Comparison of ENCODE assay signal across 1 cellular context in the genomic region with DNA sequence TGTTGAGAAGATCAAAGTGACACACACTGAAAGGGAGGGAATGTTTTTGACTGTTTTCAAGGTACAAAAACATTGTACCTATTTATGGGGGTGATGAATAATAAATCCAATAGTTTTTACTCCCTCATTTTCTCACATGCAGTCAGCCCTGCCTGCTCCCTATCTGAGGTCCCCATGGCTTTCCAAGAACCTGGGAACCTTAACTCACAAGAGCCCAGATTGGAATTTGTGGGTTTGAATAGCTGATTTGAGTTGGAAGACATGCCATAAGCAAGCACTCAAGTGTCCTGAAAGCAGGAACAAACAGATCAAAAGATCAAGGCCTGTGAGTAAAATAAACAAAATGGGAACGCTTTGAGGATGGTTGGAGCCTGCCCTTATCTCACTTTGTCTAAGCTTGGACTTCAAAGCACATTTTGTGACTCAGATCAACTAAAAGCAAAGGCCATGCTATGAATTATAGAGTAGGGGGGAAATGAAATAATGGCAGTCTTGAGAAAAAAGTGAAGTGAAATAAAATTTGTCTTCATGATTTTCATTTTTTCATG.
TF ChIP-seq lines count a peak whose summit lies in the region.

No MANE protein-coding gene starts in this region.

TF ChIP-seq in HepG2, 621 proteins besides CTCF, POLR2A, EP300 and RAD21 (continued from another document and continues in another):
- TF ChIP-seq, protein P1, sequence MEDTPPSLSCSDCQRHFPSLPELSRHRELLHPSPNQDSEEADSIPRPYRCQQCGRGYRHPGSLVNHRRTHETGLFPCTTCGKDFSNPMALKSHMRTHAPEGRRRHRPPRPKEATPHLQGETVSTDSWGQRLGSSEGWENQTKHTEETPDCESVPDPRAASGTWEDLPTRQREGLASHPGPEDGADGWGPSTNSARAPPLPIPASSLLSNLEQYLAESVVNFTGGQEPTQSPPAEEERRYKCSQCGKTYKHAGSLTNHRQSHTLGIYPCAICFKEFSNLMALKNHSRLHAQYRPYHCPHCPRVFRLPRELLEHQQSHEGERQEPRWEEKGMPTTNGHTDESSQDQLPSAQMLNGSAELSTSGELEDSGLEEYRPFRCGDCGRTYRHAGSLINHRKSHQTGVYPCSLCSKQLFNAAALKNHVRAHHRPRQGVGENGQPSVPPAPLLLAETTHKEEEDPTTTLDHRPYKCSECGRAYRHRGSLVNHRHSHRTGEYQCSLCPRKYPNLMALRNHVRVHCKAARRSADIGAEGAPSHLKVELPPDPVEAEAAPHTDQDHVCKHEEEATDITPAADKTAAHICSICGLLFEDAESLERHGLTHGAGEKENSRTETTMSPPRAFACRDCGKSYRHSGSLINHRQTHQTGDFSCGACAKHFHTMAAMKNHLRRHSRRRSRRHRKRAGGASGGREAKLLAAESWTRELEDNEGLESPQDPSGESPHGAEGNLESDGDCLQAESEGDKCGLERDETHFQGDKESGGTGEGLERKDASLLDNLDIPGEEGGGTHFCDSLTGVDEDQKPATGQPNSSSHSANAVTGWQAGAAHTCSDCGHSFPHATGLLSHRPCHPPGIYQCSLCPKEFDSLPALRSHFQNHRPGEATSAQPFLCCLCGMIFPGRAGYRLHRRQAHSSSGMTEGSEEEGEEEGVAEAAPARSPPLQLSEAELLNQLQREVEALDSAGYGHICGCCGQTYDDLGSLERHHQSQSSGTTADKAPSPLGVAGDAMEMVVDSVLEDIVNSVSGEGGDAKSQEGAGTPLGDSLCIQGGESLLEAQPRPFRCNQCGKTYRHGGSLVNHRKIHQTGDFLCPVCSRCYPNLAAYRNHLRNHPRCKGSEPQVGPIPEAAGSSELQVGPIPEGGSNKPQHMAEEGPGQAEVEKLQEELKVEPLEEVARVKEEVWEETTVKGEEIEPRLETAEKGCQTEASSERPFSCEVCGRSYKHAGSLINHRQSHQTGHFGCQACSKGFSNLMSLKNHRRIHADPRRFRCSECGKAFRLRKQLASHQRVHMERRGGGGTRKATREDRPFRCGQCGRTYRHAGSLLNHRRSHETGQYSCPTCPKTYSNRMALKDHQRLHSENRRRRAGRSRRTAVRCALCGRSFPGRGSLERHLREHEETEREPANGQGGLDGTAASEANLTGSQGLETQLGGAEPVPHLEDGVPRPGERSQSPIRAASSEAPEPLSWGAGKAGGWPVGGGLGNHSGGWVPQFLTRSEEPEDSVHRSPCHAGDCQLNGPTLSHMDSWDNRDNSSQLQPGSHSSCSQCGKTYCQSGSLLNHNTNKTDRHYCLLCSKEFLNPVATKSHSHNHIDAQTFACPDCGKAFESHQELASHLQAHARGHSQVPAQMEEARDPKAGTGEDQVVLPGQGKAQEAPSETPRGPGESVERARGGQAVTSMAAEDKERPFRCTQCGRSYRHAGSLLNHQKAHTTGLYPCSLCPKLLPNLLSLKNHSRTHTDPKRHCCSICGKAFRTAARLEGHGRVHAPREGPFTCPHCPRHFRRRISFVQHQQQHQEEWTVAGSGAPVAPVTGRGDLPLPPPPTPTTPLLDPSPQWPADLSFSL (CRISPR knock-in tag; IDR thresholded peaks at IDR 0.05): no peak
- TF ChIP-seq ZNF432 (CRISPR knock-in tag; IDR thresholded peaks at IDR 0.05; ENCODE audit: borderline replicate concordance) (no peak), MTERF4 (CRISPR knock-in tag; IDR thresholded peaks at IDR 0.05) (no peak), KDM5A (IDR thresholded peaks at IDR 0.05; ENCODE audit: borderline replicate concordance, low read length) (no peak), ATF7-NPFF (CRISPR knock-in tag; IDR thresholded peaks at IDR 0.05; ENCODE audit: low read depth) (no peak), ZFP90 (CRISPR knock-in tag; IDR thresholded peaks at IDR 0.05; ENCODE audit: borderline replicate concordance) (no peak), HDAC6 (IDR thresholded peaks at IDR 0.05; ENCODE audit: low read depth, low read length) (no peak), CHCHD3 (CRISPR knock-in tag; IDR thresholded peaks at IDR 0.05) (no peak), ZSCAN20 (CRISPR knock-in tag; IDR thresholded peaks at IDR 0.05; ENCODE audit: borderline replicate concordance) (no peak; the same call in 1 of the 2 replicates), REL (CRISPR knock-in tag; conservative IDR thresholded peaks at IDR 0.05) (no peak), DMAP1 (CRISPR knock-in tag; IDR thresholded peaks at IDR 0.05) (peak; percentile 41; the same call in 1 of the 2 replicates), ZNF605 (CRISPR knock-in tag; IDR thresholded peaks at IDR 0.05) (no peak), FOXK1 (CRISPR knock-in tag; IDR thresholded peaks at IDR 0.05; ENCODE audit: borderline replicate concordance, low read depth) (peak; percentile 58; the same call in 1 of the 2 replicates), REPIN1 (CRISPR knock-in tag; IDR thresholded peaks at IDR 0.05; ENCODE audit: borderline replicate concordance, low read depth) (no peak), NFKB2 (CRISPR knock-in tag; IDR thresholded peaks at IDR 0.05; ENCODE audit: borderline replicate concordance) (no peak), TAF1 (CRISPR knock-in tag; IDR thresholded peaks at IDR 0.05) (no peak), NCOA2 (CRISPR knock-in tag; IDR thresholded peaks at IDR 0.05) (peak; percentile 99), UBTF (CRISPR knock-in tag; IDR thresholded peaks at IDR 0.05) (no peak), HNF4A (CRISPR knock-in tag; IDR thresholded peaks at IDR 0.05) (peak; percentile 96), ZFYVE20 (CRISPR knock-in tag; IDR thresholded peaks at IDR 0.05; ENCODE audit: borderline replicate concordance, low read depth) (no peak), ZNF383 (CRISPR knock-in tag; IDR thresholded peaks at IDR 0.05; ENCODE audit: borderline replicate concordance) (no peak), ZNF282 (IDR thresholded peaks at IDR 0.05; ENCODE audit: partially characterized antibody) (no peak), CSRNP1 (CRISPR knock-in tag; IDR thresholded peaks at IDR 0.05) (no peak), ZFP41 (CRISPR knock-in tag; IDR thresholded peaks at IDR 0.05; ENCODE audit: borderline replicate concordance) (no peak), ZNF446 (CRISPR knock-in tag; IDR thresholded peaks at IDR 0.05) (no peak), TCF7L2 (IDR thresholded peaks at IDR 0.05; ENCODE audit: low read depth, low read length) (peak; percentile 88), ZFP36L1 (CRISPR knock-in tag; IDR thresholded peaks at IDR 0.05) (no peak), MIER3 (CRISPR knock-in tag; IDR thresholded peaks at IDR 0.05; ENCODE audit: borderline replicate concordance) (peak; percentile 85; the same call in 1 of the 2 replicates), ZNF746 (CRISPR knock-in tag; IDR thresholded peaks at IDR 0.05) (no peak; the same call in 1 of the 2 replicates), GATAD2A (CRISPR knock-in tag; IDR thresholded peaks at IDR 0.05) (peak; percentile 96), ZNF10 (CRISPR knock-in tag; IDR thresholded peaks at IDR 0.05; ENCODE audit: borderline replicate concordance, low read depth) (no peak), DPF2 (CRISPR knock-in tag; IDR thresholded peaks at IDR 0.05; ENCODE audit: borderline replicate concordance, low read depth) (peak; percentile 94), ZGPAT (CRISPR knock-in tag; IDR thresholded peaks at IDR 0.05) (peak; percentile 94), ZNF674 (CRISPR knock-in tag; IDR thresholded peaks at IDR 0.05; ENCODE audit: low read depth) (no peak), SNAI1 (CRISPR knock-in tag; IDR thresholded peaks at IDR 0.05; ENCODE audit: borderline replicate concordance) (no peak), PPARG (CRISPR knock-in tag; conservative IDR thresholded peaks at IDR 0.05) (peak; percentile 77), ZNF660 (CRISPR knock-in tag; IDR thresholded peaks at IDR 0.05; ENCODE audit: borderline replicate concordance, low read depth) (no peak), ZKSCAN5 (CRISPR knock-in tag; IDR thresholded peaks at IDR 0.05) (no peak; the same call in 1 of the 2 replicates), AGO2 (optimal IDR thresholded peaks at IDR 0.05; ENCODE audit: low read depth, low read length) (no peak), CC2D1A (CRISPR knock-in tag; IDR thresholded peaks at IDR 0.05) (no peak), SATB2 (CRISPR knock-in tag; IDR thresholded peaks at IDR 0.05) (no peak; the same call in 1 of the 2 replicates), ZBTB8A (CRISPR knock-in tag; IDR thresholded peaks at IDR 0.05; ENCODE audit: borderline replicate concordance, low read depth) (no peak), POLR2AphosphoS5 (IDR thresholded peaks at IDR 0.05; ENCODE audit: low read depth, low read length) (no peak), SALL1 (CRISPR knock-in tag; IDR thresholded peaks at IDR 0.05) (peak; percentile 90), RCOR2 (CRISPR knock-in tag; IDR thresholded peaks at IDR 0.05) (peak; percentile 77), AHR (CRISPR knock-in tag; IDR thresholded peaks at IDR 0.05) (no peak), CAMTA2 (CRISPR knock-in tag; IDR thresholded peaks at IDR 0.05; ENCODE audit: borderline replicate concordance) (no peak)
- TF ChIP-seq, protein P2, sequence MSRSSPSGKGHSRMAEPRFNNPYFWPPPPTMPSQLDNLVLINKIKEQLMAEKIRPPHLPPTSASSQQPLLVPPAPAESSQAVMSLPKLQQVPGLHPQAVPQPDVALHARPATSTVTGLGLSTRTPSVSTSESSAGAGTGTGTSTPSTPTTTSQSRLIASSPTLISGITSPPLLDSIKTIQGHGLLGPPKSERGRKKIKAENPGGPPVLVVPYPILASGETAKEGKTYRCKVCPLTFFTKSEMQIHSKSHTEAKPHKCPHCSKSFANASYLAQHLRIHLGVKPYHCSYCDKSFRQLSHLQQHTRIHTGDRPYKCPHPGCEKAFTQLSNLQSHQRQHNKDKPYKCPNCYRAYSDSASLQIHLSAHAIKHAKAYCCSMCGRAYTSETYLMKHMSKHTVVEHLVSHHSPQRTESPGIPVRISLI (CRISPR knock-in tag; IDR thresholded peaks at IDR 0.05; ENCODE audit: borderline replicate concordance): peak; percentile 42; the same call in 1 of the 2 replicates
- TF ChIP-seq, protein P3, sequence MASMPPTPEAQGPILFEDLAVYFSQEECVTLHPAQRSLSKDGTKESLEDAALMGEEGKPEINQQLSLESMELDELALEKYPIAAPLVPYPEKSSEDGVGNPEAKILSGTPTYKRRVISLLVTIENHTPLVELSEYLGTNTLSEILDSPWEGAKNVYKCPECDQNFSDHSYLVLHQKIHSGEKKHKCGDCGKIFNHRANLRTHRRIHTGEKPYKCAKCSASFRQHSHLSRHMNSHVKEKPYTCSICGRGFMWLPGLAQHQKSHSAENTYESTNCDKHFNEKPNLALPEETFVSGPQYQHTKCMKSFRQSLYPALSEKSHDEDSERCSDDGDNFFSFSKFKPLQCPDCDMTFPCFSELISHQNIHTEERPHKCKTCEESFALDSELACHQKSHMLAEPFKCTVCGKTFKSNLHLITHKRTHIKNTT (CRISPR knock-in tag; IDR thresholded peaks at IDR 0.05): no peak
- TF ChIP-seq, protein P4, sequence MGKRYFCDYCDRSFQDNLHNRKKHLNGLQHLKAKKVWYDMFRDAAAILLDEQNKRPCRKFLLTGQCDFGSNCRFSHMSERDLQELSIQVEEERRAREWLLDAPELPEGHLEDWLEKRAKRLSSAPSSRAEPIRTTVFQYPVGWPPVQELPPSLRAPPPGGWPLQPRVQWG (CRISPR knock-in tag; IDR thresholded peaks at IDR 0.05; ENCODE audit: borderline replicate concordance, low read depth): no peak
- TF ChIP-seq, protein P5, sequence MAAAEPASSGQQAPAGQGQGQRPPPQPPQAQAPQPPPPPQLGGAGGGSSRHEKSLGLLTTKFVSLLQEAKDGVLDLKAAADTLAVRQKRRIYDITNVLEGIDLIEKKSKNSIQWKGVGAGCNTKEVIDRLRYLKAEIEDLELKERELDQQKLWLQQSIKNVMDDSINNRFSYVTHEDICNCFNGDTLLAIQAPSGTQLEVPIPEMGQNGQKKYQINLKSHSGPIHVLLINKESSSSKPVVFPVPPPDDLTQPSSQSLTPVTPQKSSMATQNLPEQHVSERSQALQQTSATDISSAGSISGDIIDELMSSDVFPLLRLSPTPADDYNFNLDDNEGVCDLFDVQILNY (CRISPR knock-in tag; conservative IDR thresholded peaks at IDR 0.05): no peak
